In the genomic region with DNA sequence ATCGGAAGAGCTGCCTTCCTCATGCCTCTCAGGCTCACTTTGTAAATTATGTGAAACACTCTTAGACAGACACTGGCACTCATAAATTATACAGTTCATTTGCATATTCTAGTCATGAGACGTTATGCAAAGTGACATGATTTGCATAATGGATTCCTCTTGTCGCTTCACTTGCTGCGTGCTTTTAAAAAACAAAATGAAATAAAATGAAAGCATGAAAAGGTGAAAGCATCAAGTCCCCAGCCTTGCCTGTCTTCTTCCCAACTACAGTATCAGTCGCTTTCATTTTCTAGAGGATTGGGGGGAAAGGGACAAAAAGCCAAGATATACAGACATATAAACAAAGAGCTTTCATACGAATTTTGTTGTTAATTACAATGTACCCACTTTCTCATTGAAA, we compare ENCODE assay signal across 19 cellular contexts.
"Had no signal": no experiment of that assay in that cellular context is flagged by ENCODE, and none has a peak within 500 bp of the region (broad histone marks: within the 10 kb centered on the region; RNA-seq: fewer than 3 reads in every experiment).

No MANE protein-coding gene starts in this region.

- H3K27ac ChIP-seq: ascending aorta, colonic mucosa, left lung, ovary, right lobe of liver, stomach, upper lobe of right lung had no signal

- DNase-seq: activated CD4-positive, alpha-beta T cell treated with anti-CD3 and anti-CD28 coated beads, Interleukin-2, amount 10 ng/mL, durations not matched to agents 7 days and 5 days; activated CD8-positive, alpha-beta T cell treated with anti-CD3 and anti-CD28 coated beads, Interleukin-2, amount 10 ng/mL, durations not matched to agents 7 days and 5 days; activated effector memory CD4-positive, alpha-beta T cell treated with Interleukin-2 at 50 U/mL for 16 hours; activated naive CD4-positive, alpha-beta T cell treated with anti-CD3 and anti-CD28 coated beads, Interleukin-2, amount 10 ng/mL, durations not matched to agents 7 days and 5 days; activated T-cell treated with anti-CD3 and anti-CD28 coated beads, Interleukin-2, amount 50 U/mL, for 48 hours; central memory CD4-positive, alpha-beta T cell; colonic mucosa; foreskin melanocyte; left lung; nephron progenitor cell; ovary; right lobe of liver; small intestine; stimulated activated CD4-positive, alpha-beta T cell treated with anti-CD3 and anti-CD28 coated beads, Interleukin-4, amount 100 ng/mL, for 1 hour; stomach; upper lobe of right lung had no signal

- ATAC-seq: activated CD4-positive, CD25-positive, alpha-beta regulatory T cell treated with anti-CD3 and anti-CD28 coated beads, Interleukin-2, amount 50 U/mL, for 24 hours; activated CD8-positive, alpha-beta T cell treated with anti-CD3 and anti-CD28 coated beads, Interleukin-2, amount 10 ng/mL, durations not matched to agents 7 days and 5 days; left lung; right lobe of liver; stimulated activated effector memory CD8-positive, alpha-beta T cell treated with anti-CD3 and anti-CD28 coated beads, Interleukin-12 subunit alpha, Interleukin-12 subunit beta, amount 100 ng/mL, for 72 hours; upper lobe of right lung had no signal

- H3K27me3 ChIP-seq: ascending aorta, colonic mucosa, left lung, ovary, right lobe of liver, stomach, upper lobe of right lung had no signal
